In genomic region chr12:4604684-4605193, GRCh38 we compare ENCODE assay signal across 1 cellular context.
A peak's percentile ranks its signal among the peaks of the same experiment; 100 is the strongest.
TF ChIP-seq lines count a peak whose summit lies in the region.

No MANE protein-coding gene starts in this region.

TF ChIP-seq in HepG2, 621 proteins besides CTCF, POLR2A, EP300 and RAD21 (continued from another document and continues in another):
- TF ChIP-seq, protein P1, sequence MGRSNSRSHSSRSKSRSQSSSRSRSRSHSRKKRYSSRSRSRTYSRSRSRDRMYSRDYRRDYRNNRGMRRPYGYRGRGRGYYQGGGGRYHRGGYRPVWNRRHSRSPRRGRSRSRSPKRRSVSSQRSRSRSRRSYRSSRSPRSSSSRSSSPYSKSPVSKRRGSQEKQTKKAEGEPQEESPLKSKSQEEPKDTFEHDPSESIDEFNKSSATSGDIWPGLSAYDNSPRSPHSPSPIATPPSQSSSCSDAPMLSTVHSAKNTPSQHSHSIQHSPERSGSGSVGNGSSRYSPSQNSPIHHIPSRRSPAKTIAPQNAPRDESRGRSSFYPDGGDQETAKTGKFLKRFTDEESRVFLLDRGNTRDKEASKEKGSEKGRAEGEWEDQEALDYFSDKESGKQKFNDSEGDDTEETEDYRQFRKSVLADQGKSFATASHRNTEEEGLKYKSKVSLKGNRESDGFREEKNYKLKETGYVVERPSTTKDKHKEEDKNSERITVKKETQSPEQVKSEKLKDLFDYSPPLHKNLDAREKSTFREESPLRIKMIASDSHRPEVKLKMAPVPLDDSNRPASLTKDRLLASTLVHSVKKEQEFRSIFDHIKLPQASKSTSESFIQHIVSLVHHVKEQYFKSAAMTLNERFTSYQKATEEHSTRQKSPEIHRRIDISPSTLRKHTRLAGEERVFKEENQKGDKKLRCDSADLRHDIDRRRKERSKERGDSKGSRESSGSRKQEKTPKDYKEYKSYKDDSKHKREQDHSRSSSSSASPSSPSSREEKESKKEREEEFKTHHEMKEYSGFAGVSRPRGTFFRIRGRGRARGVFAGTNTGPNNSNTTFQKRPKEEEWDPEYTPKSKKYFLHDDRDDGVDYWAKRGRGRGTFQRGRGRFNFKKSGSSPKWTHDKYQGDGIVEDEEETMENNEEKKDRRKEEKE (IDR thresholded peaks at IDR 0.05), result no peak
- peak; percentile 56; the same call in 1 of the 2 replicates for TF ChIP-seq NRL (CRISPR knock-in tag; IDR thresholded peaks at IDR 0.05; ENCODE audit: borderline replicate concordance)
- TF ChIP-seq ZNF678 (CRISPR knock-in tag; IDR thresholded peaks at IDR 0.05), result no peak
- TF ChIP-seq, protein P2, sequence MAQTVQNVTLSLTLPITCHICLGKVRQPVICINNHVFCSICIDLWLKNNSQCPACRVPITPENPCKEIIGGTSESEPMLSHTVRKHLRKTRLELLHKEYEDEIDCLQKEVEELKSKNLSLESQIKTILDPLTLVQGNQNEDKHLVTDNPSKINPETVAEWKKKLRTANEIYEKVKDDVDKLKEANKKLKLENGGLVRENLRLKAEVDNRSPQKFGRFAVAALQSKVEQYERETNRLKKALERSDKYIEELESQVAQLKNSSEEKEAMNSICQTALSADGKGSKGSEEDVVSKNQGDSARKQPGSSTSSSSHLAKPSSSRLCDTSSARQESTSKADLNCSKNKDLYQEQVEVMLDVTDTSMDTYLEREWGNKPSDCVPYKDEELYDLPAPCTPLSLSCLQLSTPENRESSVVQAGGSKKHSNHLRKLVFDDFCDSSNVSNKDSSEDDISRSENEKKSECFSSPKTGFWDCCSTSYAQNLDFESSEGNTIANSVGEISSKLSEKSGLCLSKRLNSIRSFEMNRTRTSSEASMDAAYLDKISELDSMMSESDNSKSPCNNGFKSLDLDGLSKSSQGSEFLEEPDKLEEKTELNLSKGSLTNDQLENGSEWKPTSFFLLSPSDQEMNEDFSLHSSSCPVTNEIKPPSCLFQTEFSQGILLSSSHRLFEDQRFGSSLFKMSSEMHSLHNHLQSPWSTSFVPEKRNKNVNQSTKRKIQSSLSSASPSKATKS (CRISPR knock-in tag; IDR thresholded peaks at IDR 0.05), result no peak
- TF ChIP-seq ZNF839 (CRISPR knock-in tag; IDR thresholded peaks at IDR 0.05; ENCODE audit: borderline replicate concordance), result no peak; the same call in 1 of the 2 replicates
- TF ChIP-seq ZFX (CRISPR knock-in tag; IDR thresholded peaks at IDR 0.05; ENCODE audit: low read depth), result peak; percentile 85
- TF ChIP-seq LBX2 (CRISPR knock-in tag; IDR thresholded peaks at IDR 0.05; ENCODE audit: borderline replicate concordance), result no peak
- no peak for TF ChIP-seq ZNF83 (CRISPR knock-in tag; IDR thresholded peaks at IDR 0.05; ENCODE audit: borderline replicate concordance)
- TF ChIP-seq ZNF274 (CRISPR knock-in tag; IDR thresholded peaks at IDR 0.05), result 0 out of 2 replicates have a peak, but pooled peaks have one; percentile 67
- no peak for TF ChIP-seq RBM39 (IDR thresholded peaks at IDR 0.05; ENCODE audit: low read depth, low read length, poor library complexity, severe bottlenecking)
- peak; percentile 71; the same call in 1 of the 2 replicates for TF ChIP-seq YEATS4 (CRISPR knock-in tag; IDR thresholded peaks at IDR 0.05; ENCODE audit: borderline replicate concordance)
- no peak for TF ChIP-seq ZNF543 (CRISPR knock-in tag; IDR thresholded peaks at IDR 0.05)
- peak; percentile 25; the same call in 1 of the 2 replicates for TF ChIP-seq SMC3 (IDR thresholded peaks at IDR 0.05; ENCODE audit: low read length)
- TF ChIP-seq, protein P3, sequence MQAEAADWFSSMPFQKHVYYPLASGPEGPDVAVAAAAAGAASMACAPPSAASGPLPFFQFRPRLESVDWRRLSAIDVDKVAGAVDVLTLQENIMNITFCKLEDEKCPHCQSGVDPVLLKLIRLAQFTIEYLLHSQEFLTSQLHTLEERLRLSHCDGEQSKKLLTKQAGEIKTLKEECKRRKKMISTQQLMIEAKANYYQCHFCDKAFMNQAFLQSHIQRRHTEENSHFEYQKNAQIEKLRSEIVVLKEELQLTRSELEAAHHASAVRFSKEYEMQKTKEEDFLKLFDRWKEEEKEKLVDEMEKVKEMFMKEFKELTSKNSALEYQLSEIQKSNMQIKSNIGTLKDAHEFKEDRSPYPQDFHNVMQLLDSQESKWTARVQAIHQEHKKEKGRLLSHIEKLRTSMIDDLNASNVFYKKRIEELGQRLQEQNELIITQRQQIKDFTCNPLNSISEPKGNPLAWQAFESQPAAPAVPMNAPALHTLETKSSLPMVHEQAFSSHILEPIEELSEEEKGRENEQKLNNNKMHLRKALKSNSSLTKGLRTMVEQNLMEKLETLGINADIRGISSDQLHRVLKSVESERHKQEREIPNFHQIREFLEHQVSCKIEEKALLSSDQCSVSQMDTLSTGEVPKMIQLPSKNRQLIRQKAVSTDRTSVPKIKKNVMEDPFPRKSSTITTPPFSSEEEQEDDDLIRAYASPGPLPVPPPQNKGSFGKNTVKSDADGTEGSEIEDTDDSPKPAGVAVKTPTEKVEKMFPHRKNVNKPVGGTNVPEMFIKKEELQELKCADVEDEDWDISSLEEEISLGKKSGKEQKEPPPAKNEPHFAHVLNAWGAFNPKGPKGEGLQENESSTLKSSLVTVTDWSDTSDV (CRISPR knock-in tag; IDR thresholded peaks at IDR 0.05), result no peak
- TF ChIP-seq NFE2L2 (IDR thresholded peaks at IDR 0.05; ENCODE audit: low read length), result no peak
- TF ChIP-seq ATAD3A (CRISPR knock-in tag; IDR thresholded peaks at IDR 0.05), result no peak
- peak; percentile 50; the same call in 1 of the 2 replicates for TF ChIP-seq UBTF (CRISPR knock-in tag; IDR thresholded peaks at IDR 0.05)
- no peak for TF ChIP-seq ARNT (IDR thresholded peaks at IDR 0.05)
- no peak for TF ChIP-seq IRX3 (CRISPR knock-in tag; IDR thresholded peaks at IDR 0.05; ENCODE audit: borderline replicate concordance, low read depth)
- 0 out of 2 replicates have a peak, but pooled peaks have one; percentile 27 for TF ChIP-seq ZNF264 (CRISPR knock-in tag; IDR thresholded peaks at IDR 0.05)
- no peak for TF ChIP-seq MIER3 (CRISPR knock-in tag; IDR thresholded peaks at IDR 0.05; ENCODE audit: borderline replicate concordance)
- TF ChIP-seq, protein P4, sequence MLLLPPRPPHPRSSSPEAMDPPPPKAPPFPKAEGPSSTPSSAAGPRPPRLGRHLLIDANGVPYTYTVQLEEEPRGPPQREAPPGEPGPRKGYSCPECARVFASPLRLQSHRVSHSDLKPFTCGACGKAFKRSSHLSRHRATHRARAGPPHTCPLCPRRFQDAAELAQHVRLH (CRISPR knock-in tag; IDR thresholded peaks at IDR 0.05; ENCODE audit: borderline replicate concordance, low read depth), result peak; percentile 49; the same call in 1 of the 2 replicates
- peak; percentile 83 for TF ChIP-seq ASH2L (IDR thresholded peaks at IDR 0.05; ENCODE audit: insufficient read length, low read depth, low read length)
- TF ChIP-seq HDAC1 (CRISPR knock-in tag; IDR thresholded peaks at IDR 0.05), result peak; percentile 59; the same call in 1 of the 2 replicates
- TF ChIP-seq, protein P5, sequence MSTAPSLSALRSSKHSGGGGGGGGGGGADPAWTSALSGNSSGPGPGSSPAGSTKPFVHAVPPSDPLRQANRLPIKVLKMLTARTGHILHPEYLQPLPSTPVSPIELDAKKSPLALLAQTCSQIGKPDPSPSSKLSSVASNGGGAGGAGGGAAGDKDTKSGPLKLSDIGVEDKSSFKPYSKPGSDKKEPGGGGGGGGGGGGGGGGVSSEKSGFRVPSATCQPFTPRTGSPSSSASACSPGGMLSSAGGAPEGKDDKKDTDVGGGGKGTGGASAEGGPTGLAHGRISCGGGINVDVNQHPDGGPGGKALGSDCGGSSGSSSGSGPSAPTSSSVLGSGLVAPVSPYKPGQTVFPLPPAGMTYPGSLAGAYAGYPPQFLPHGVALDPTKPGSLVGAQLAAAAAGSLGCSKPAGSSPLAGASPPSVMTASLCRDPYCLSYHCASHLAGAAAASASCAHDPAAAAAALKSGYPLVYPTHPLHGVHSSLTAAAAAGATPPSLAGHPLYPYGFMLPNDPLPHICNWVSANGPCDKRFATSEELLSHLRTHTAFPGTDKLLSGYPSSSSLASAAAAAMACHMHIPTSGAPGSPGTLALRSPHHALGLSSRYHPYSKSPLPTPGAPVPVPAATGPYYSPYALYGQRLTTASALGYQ (CRISPR knock-in tag; IDR thresholded peaks at IDR 0.05), result no peak
- no peak for TF ChIP-seq MLXIP (CRISPR knock-in tag; IDR thresholded peaks at IDR 0.05; ENCODE audit: borderline replicate concordance)
- TF ChIP-seq NR1H2 (CRISPR knock-in tag; IDR thresholded peaks at IDR 0.05; ENCODE audit: borderline replicate concordance, low read depth), result no peak
- TF ChIP-seq ZNF615 (CRISPR knock-in tag; IDR thresholded peaks at IDR 0.05; ENCODE audit: borderline replicate concordance), result no peak
- peak; percentile 71 for TF ChIP-seq SAP130 (CRISPR knock-in tag; IDR thresholded peaks at IDR 0.05; ENCODE audit: low read depth)
- no peak for TF ChIP-seq CERS6 (CRISPR knock-in tag; IDR thresholded peaks at IDR 0.05)
- no peak for TF ChIP-seq AKAP8 (CRISPR knock-in tag; IDR thresholded peaks at IDR 0.05)
- no peak for TF ChIP-seq ZNF552 (CRISPR knock-in tag; IDR thresholded peaks at IDR 0.05; ENCODE audit: borderline replicate concordance)
- no peak for TF ChIP-seq ZC3H13 (CRISPR knock-in tag; IDR thresholded peaks at IDR 0.05)
- no peak for TF ChIP-seq MEF2D (CRISPR knock-in tag; IDR thresholded peaks at IDR 0.05)
- no peak for TF ChIP-seq ZBTB4 (CRISPR knock-in tag; IDR thresholded peaks at IDR 0.05; ENCODE audit: borderline replicate concordance)
- no peak for TF ChIP-seq ZNF563 (CRISPR knock-in tag; IDR thresholded peaks at IDR 0.05)
- TF ChIP-seq GFI1 (CRISPR knock-in tag; IDR thresholded peaks at IDR 0.05; ENCODE audit: borderline replicate concordance), result no peak
- TF ChIP-seq, protein P6, sequence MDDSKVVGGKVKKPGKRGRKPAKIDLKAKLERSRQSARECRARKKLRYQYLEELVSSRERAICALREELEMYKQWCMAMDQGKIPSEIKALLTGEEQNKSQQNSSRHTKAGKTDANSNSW (CRISPR knock-in tag; IDR thresholded peaks at IDR 0.05; ENCODE audit: borderline replicate concordance), result no peak
- no peak for TF ChIP-seq NFIC (IDR thresholded peaks at IDR 0.05; ENCODE audit: low read length)
- TF ChIP-seq ZMYM2 (CRISPR knock-in tag; IDR thresholded peaks at IDR 0.05), result no peak
- TF ChIP-seq IKZF4 (CRISPR knock-in tag; IDR thresholded peaks at IDR 0.05; ENCODE audit: borderline replicate concordance, low read depth, not compliant biosample characterization), result no peak
